Comparison of ENCODE assay signal across 1 cellular context in the genomic region with DNA sequence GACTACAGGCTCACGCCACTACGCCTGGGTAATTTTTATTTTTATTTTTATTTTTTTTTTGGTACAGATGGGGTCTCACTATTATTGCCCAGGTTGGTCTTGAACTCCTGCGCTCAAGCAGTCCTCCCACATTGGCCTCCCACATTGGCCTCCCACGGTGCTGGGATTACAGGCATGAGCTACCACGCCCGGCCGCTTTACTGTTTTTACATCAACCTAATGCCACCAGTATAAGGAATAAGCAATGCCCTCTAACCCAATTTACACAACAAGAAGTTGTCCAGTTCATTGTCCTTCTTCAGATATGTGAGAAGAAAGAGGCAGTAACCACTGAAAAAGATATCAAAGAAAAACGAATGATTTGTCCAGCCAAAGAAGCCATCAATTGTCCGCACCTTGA.
TF ChIP-seq lines count a peak whose summit lies in the region.

No MANE protein-coding gene starts in this region.

TF ChIP-seq in GM12878, 131 proteins besides CTCF, POLR2A, EP300 and RAD21:
- no peak for TF ChIP-seq SREBF1 (IDR thresholded peaks at IDR 0.05; ENCODE audit: low read length)
- no peak for TF ChIP-seq CHD2 (IDR thresholded peaks at IDR 0.05; ENCODE audit: borderline replicate concordance, low read depth, low read length)
- no peak for TF ChIP-seq DPF2 (IDR thresholded peaks at IDR 0.05)
- no peak for TF ChIP-seq ZNF217 (IDR thresholded peaks at IDR 0.05)
